In genomic region chr2:200369886-200370285, GRCh38 we compare ENCODE assay signal across 18 cellular contexts.
"Had no signal": no experiment of that assay in that cellular context is flagged by ENCODE, and none has a peak within 500 bp of the region (broad histone marks: within the 10 kb centered on the region; RNA-seq: fewer than 3 reads in every experiment).

No MANE protein-coding gene starts in this region.

- ATAC-seq: activated T-helper 17 cell treated with anti-CD3 and anti-CD28 coated beads, Interleukin-2, amount 50 U/mL, for 72 hours; left colon; natural killer cell treated with Interleukin-12 subunit alpha and Interleukin-12 subunit beta and Interleukin-15 and Interleukin-18, amount 100 ng/mL, for 72 hours; stimulated activated naive CD8-positive, alpha-beta T cell treated with anti-CD3 and anti-CD28 coated beads, Interleukin-15, Interleukin-2, amounts not matched to agents 100 U/mL and 50 U/mL, for 24 hours had no signal

- H3K27ac ChIP-seq: coronary artery, epithelial cell of prostate, suprapubic skin had no signal

- H3K27me3 ChIP-seq: suprapubic skin had no signal

- H3K9me3 Mint-ChIP-seq: activated B cell treated with CpG ODN at 0.5 μM for 24 hours; activated CD4-positive, alpha-beta T cell treated with anti-CD3 and anti-CD28 coated beads, Interleukin-2, amount 10 ng/mL, durations not matched to agents 7 days and 5 days; activated naive CD4-positive, alpha-beta T cell treated with anti-CD3 and anti-CD28 coated beads for 36 hours; activated T-helper 17 cell treated with anti-CD3 and anti-CD28 coated beads, Interleukin-2, amount 50 U/mL, for 72 hours; natural killer cell treated with Interleukin-12 subunit alpha and Interleukin-12 subunit beta and Interleukin-15 and Interleukin-18, amount 100 ng/mL, for 72 hours; T-helper 1 cell treated with Interleukin-12 subunit alpha and Interleukin-12 subunit beta and Interleukin-4 antibody, amounts not matched to agents 30 μg/mL and 1 μg/mL, for 36 hours had no signal

- H3K4me3 Mint-ChIP-seq: activated B cell treated with CpG ODN at 0.5 μM for 24 hours; activated CD4-positive, alpha-beta T cell treated with anti-CD3 and anti-CD28 coated beads, Interleukin-2, amount 10 ng/mL, durations not matched to agents 7 days and 5 days; activated naive CD4-positive, alpha-beta T cell treated with anti-CD3 and anti-CD28 coated beads for 36 hours; activated T-helper 17 cell treated with anti-CD3 and anti-CD28 coated beads, Interleukin-2, amount 50 U/mL, for 72 hours; natural killer cell treated with Interleukin-12 subunit alpha and Interleukin-12 subunit beta and Interleukin-15 and Interleukin-18, amount 100 ng/mL, for 72 hours; T-helper 1 cell treated with Interleukin-12 subunit alpha and Interleukin-12 subunit beta and Interleukin-4 antibody, amounts not matched to agents 30 μg/mL and 1 μg/mL, for 36 hours had no signal

- H3K36me3 Mint-ChIP-seq: natural killer cell treated with Interleukin-12 subunit alpha and Interleukin-12 subunit beta and Interleukin-15 and Interleukin-18, amount 100 ng/mL, for 72 hours had no signal

- H3K4me3 ChIP-seq: coronary artery, suprapubic skin had no signal

- H3K9me3 ChIP-seq: suprapubic skin had no signal

- DNase-seq: activated B cell treated with CpG ODN at 0.5 μM for 24 hours; activated CD4-positive, alpha-beta T cell treated with anti-CD3 and anti-CD28 coated beads, Interleukin-2, amount 10 ng/mL, durations not matched to agents 7 days and 5 days; activated naive CD4-positive, alpha-beta T cell treated with anti-CD3 and anti-CD28 coated beads for 36 hours; activated T-cell treated with anti-CD3 and anti-CD28 coated beads for 4 hours; central memory CD4-positive, alpha-beta T cell; effector CD4-positive, alpha-beta T cell; hippocampal formation; left colon; occipital lobe; stimulated activated CD4-positive, alpha-beta T cell treated with anti-CD3 and anti-CD28 coated beads, Interleukin-4, amount 100 ng/mL, for 1 hour; stimulated activated CD8-positive, alpha-beta memory T cell treated with anti-CD3 and anti-CD28 coated beads, Interleukin-4, amount 100 ng/mL, for 48 hours; stimulated activated naive CD8-positive, alpha-beta T cell treated with anti-CD3 and anti-CD28 coated beads, Interleukin-15, Interleukin-2, amounts not matched to agents 100 U/mL and 50 U/mL, for 24 hours had no signal

- H3K27ac Mint-ChIP-seq: activated B cell treated with CpG ODN at 0.5 μM for 24 hours; activated CD4-positive, alpha-beta T cell treated with anti-CD3 and anti-CD28 coated beads, Interleukin-2, amount 10 ng/mL, durations not matched to agents 7 days and 5 days; activated naive CD4-positive, alpha-beta T cell treated with anti-CD3 and anti-CD28 coated beads for 36 hours; activated T-helper 17 cell treated with anti-CD3 and anti-CD28 coated beads, Interleukin-2, amount 50 U/mL, for 72 hours; natural killer cell treated with Interleukin-12 subunit alpha and Interleukin-12 subunit beta and Interleukin-15 and Interleukin-18, amount 100 ng/mL, for 72 hours; T-helper 1 cell treated with Interleukin-12 subunit alpha and Interleukin-12 subunit beta and Interleukin-4 antibody, amounts not matched to agents 30 μg/mL and 1 μg/mL, for 36 hours had no signal

- H3K36me3 ChIP-seq: suprapubic skin had no signal

- H3K27me3 Mint-ChIP-seq: activated CD4-positive, alpha-beta T cell treated with anti-CD3 and anti-CD28 coated beads, Interleukin-2, amount 10 ng/mL, durations not matched to agents 7 days and 5 days; natural killer cell treated with Interleukin-12 subunit alpha and Interleukin-12 subunit beta and Interleukin-15 and Interleukin-18, amount 100 ng/mL, for 72 hours had no signal
